Comparison of ENCODE assay signal across 12 cellular contexts in the genomic region with DNA sequence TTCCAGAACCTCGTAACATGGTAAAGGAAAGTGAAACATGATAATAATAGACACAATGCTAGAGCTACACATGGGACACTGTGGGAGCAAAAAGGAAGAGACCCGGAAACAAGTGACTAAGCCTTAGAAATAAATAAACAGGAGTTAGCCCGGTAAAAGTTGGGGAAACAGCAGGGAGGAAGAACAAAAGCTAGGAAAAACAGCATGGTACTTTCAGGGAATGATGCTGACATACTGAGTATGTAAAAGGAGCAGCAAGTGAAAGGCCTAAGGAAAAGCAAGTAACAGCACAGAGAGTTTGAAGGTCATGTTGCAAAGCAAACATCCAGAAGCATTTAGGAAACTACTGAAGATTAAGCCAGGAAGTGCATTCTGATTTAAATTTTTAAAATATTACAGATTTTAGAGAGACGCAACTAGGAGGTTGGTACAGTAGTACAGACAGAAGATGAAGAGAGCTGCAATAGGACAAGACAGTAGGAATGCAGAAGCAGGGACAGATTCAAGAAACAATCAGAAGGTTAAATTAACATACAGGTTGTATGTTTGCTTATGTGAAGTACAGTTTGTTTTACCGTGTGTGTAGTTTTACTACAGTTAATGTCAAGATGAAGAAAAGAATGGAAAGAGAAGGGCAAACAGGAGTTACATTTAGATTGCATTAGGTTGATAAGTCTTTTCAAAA.
DNase-seq lines count a peak whose midpoint lies in the region; ATAC-seq and TF ChIP-seq lines count a peak whose summit lies in the region.
"Had no signal": no experiment of that assay in that cellular context is flagged by ENCODE, and none has a peak within 500 bp of the region (broad histone marks: within the 10 kb centered on the region; RNA-seq: fewer than 3 reads in every experiment).

No MANE protein-coding gene starts in this region.

- CTCF ChIA-PET in Caco-2 (lab: Charles Lee), result no interaction called here

- TF ChIP-seq CTCF in Caco-2 (IDR thresholded peaks at IDR 0.05; ENCODE audit: insufficient read depth in 1 of 2, low read depth in 1 of 2, low read length in 1 of 2, severe bottlenecking in 1 of 2, unreplicated experiment in 1 of 2) (no peak), fibroblast of lung (conservative IDR thresholded peaks at IDR 0.05 in 1 of 2, IDR thresholded peaks at IDR 0.05 in 1 of 2; ENCODE audit: low read depth in 1 of 2, low read length in 2 of 2) (no peak), osteoblast (IDR thresholded peaks at IDR 0.05; ENCODE audit: extremely low read depth, low read depth, low read length) (no peak), breast epithelium (IDR thresholded peaks at IDR 0.05) (no peak)

- H3K79me2 ChIP-seq in fibroblast of lung (ENCODE audit: control insufficient read depth, insufficient read depth, low read length) (peaks cover 11% of the 10 kb centered on the region), osteoblast (ENCODE audit: insufficient read depth, low read length) (peaks cover 66% of the 10 kb centered on the region)

- H3K4me3 ChIP-seq in Caco-2 (ENCODE audit: low read depth, low read length) (no peak overlapping the region), fibroblast of lung (replicated peaks in 1 of 4; ENCODE audit: control extremely low read depth in 1 of 4, insufficient read depth in 1 of 4, low read depth in 3 of 4, low read length in 4 of 4) (peak overlapping the region in 1 of 4 experiments; percentile 19), osteoblast (ENCODE audit: insufficient read depth, low read length) (peak overlapping the region; percentile 30), breast epithelium (peak overlapping the region in 1 of 3 donors; percentile 3)

- DNase-seq in Caco-2, result peak in 1 of 2 experiments; percentile 26
- DNase-seq in M059J (ENCODE audit: low read depth), result peak; percentile 56
- peak; percentile 13 to 34 for DNase-seq in fibroblast of lung (ENCODE audit: low read depth in 2 of 2)
- DNase-seq in osteoblast (ENCODE audit: insufficient read length, low spot score, missing footprints), result peak; percentile 66
- DNase-seq in nucleus accumbens (lab: John Stamatoyannopoulos, UW), result no peak
- DNase-seq in breast epithelium (ENCODE audit: low spot score in 2 of 2), result no peak
- DNase-seq in islet precursor cell, result no peak
- DNase-seq: activated CD4-positive, alpha-beta T cell treated with anti-CD3 and anti-CD28 coated beads, Interleukin-2, amount 50 U/mL, for 4 hours; cortex of kidney; NCI-H774 had no signal

- H4K20me1 ChIP-seq in fibroblast of lung (ENCODE audit: control insufficient read depth, extremely low read depth, insufficient read depth, low read length), result no peaks in the 10 kb centered on the region
- H4K20me1 ChIP-seq in osteoblast (ENCODE audit: insufficient read depth, low read length), result peaks cover 3% of the 10 kb centered on the region

- no peaks in the 10 kb centered on the region for H3K27me3 Mint-ChIP-seq in Caco-2 (ENCODE audit: insufficient read depth, unreplicated experiment)

- ATAC-seq in GM18498 (IDR thresholded peaks at IDR 0.05; ENCODE audit: unreplicated experiment), result no peak

- H3K9ac ChIP-seq in fibroblast of lung (ENCODE audit: insufficient read depth, low read length), result no peak overlapping the region

- peaks cover 24% of the 10 kb centered on the region for H3K4me1 ChIP-seq in Caco-2
- H3K4me1 ChIP-seq in fibroblast of lung (ENCODE audit: control insufficient read depth, extremely low read depth, insufficient read depth, low read length), result peaks cover 3% of the 10 kb centered on the region
- peaks cover 15% of the 10 kb centered on the region for H3K4me1 ChIP-seq in osteoblast (ENCODE audit: insufficient read depth, low read length)
- peaks cover 0 to 6% of the 10 kb centered on the region in 2 donors for H3K4me1 ChIP-seq in breast epithelium

- H3K9me3 Mint-ChIP-seq in Caco-2 (ENCODE audit: unreplicated experiment), result no peaks in the 10 kb centered on the region

- H3K4me1 Mint-ChIP-seq in Caco-2 (ENCODE audit: low read depth, unreplicated experiment), result peaks cover 37% of the 10 kb centered on the region

- no peak for TF ChIP-seq POLR2A in breast epithelium (IDR thresholded peaks at IDR 0.05)

- H3K27ac ChIP-seq in fibroblast of lung (ENCODE audit: insufficient read depth, low read length) (no peak overlapping the region), osteoblast (ENCODE audit: low read depth, low read length) (peak overlapping the region; percentile 1), breast epithelium (peak overlapping the region in 1 of 2 donors; percentile 26)
- H3K27ac ChIP-seq: neutrophil had no signal

- H3K27me3 ChIP-seq in Caco-2 (replicated peaks; ENCODE audit: control insufficient read depth, insufficient read depth, low read length) (no peaks in the 10 kb centered on the region), fibroblast of lung (ENCODE audit: control insufficient read depth, insufficient read depth, low read length) (no peaks in the 10 kb centered on the region), osteoblast (ENCODE audit: insufficient read depth, low read length) (no peaks in the 10 kb centered on the region), breast epithelium (no peaks in the 10 kb centered on the region)
- H3K27me3 ChIP-seq: neutrophil had no signal

- peak overlapping the region; percentile 5 for H3K27ac Mint-ChIP-seq in Caco-2 (ENCODE audit: unreplicated experiment)

- intact Hi-C loops in Caco-2 (cut with micrococcal nuclease; ENCODE audit: unreplicated experiment), result loop anchor here (2.0 kb wide), 1 partner anchor 24 kb away; no protein-coding TSS in a partner anchor
- intact Hi-C loops in breast epithelium (cut with DNase I; ENCODE audit: low total_unique reads), result no loop called here

- no peaks in the 10 kb centered on the region for H3K9me3 ChIP-seq in Caco-2
- no peaks in the 10 kb centered on the region for H3K9me3 ChIP-seq in fibroblast of lung (ENCODE audit: control insufficient read depth, insufficient read depth, low read depth, low read length)
- no peaks in the 10 kb centered on the region for H3K9me3 ChIP-seq in osteoblast (ENCODE audit: low read depth, low read length)
- no peaks in the 10 kb centered on the region for H3K9me3 ChIP-seq in breast epithelium
- H3K9me3 ChIP-seq: neutrophil had no signal

- peaks cover 3% of the 10 kb centered on the region for H3K36me3 Mint-ChIP-seq in Caco-2 (ENCODE audit: insufficient read depth, unreplicated experiment)

- H3K4me3 Mint-ChIP-seq in Caco-2 (ENCODE audit: unreplicated experiment), result peak overlapping the region; percentile 9

- H2AFZ ChIP-seq in fibroblast of lung (ENCODE audit: low read length) (no peak overlapping the region), osteoblast (ENCODE audit: low read length) (peak overlapping the region; percentile 39)

- H3K4me2 ChIP-seq in fibroblast of lung (ENCODE audit: extremely low read depth, insufficient read depth, low read length) (peak overlapping the region; percentile 20), osteoblast (ENCODE audit: insufficient read depth, low read length) (peak overlapping the region; percentile 78)

- POLR2A ChIA-PET in Caco-2 (lab: Charles Lee), result interaction anchor here (0.6 kb wide), 1 partner anchor 70 kb away, joined by 6 read pairs; no protein-coding TSS in a partner anchor

- no TSS peak for BruUV-seq in Caco-2 (replicated peaks; lab: Mats Ljungman, UMichigan)

- no peaks in the 10 kb centered on the region; the same call in none of the 2 replicates for H3K36me3 ChIP-seq in Caco-2 (ENCODE audit: control insufficient read depth, insufficient read depth, low read length)
- H3K36me3 ChIP-seq in fibroblast of lung (ENCODE audit: control insufficient read depth, insufficient read depth, low read length), result no peaks in the 10 kb centered on the region
- H3K36me3 ChIP-seq in osteoblast (ENCODE audit: insufficient read depth, low read length), result peaks cover 5% of the 10 kb centered on the region
- H3K36me3 ChIP-seq in breast epithelium, result no peaks in the 10 kb centered on the region

Comparison
In these comparisons a context has a peak if more than half of its experiments do, and no peak if none do; other contexts are left out.
1. DNase-seq: peak in M059J (single experiment), fibroblast of lung (2 of 2) and osteoblast (single experiment); none in nucleus accumbens (0 of 56), breast epithelium (0 of 2) and islet precursor cell (single experiment).